ENCODE assay signal across 19 cellular contexts in genomic region chr19:35365303-35365702, GRCh38. TPM values are rescaled to one million over a fixed set of nuclear protein-coding genes. Genes with fewer than 3 reads are reported as not detected.
DNase-seq lines count a peak whose midpoint lies in the region; ATAC-seq, FAIRE-seq and TF ChIP-seq lines count a peak whose summit lies in the region.
"Had no signal": no experiment of that assay in that cellular context is flagged by ENCODE, and none has a peak within 500 bp of the region (broad histone marks: within the 10 kb centered on the region; RNA-seq: fewer than 3 reads in every experiment).

No MANE protein-coding gene starts in this region.

- ATAC-seq in GM19395 (IDR thresholded peaks at IDR 0.05; ENCODE audit: unreplicated experiment) (no peak), GM18909 (IDR thresholded peaks at IDR 0.05; ENCODE audit: poor library complexity, unreplicated experiment) (no peak)
- ATAC-seq: GM23338, HCT116 had no signal

- no peaks in the 10 kb centered on the region for H3K9me3 Mint-ChIP-seq in osteocyte (ENCODE audit: unreplicated experiment)
- H3K9me3 Mint-ChIP-seq in type B pancreatic cell, result no peaks in the 10 kb centered on the region
- H3K9me3 Mint-ChIP-seq: CD4-positive, alpha-beta T cell; GM23338; HFFc6 had no signal

- no peak overlapping the region for H3K4me3 ChIP-seq in bronchial epithelial cell (ENCODE audit: low read depth, low read length)
- H3K4me3 ChIP-seq: GM23338 had no signal

- no peaks in the 10 kb centered on the region for H3K4me1 Mint-ChIP-seq in osteocyte (ENCODE audit: unreplicated experiment)
- H3K4me1 Mint-ChIP-seq in type B pancreatic cell (ENCODE audit: unreplicated experiment), result no peaks in the 10 kb centered on the region
- H3K4me1 Mint-ChIP-seq: GM23338 had no signal

- H3K27ac Mint-ChIP-seq in osteocyte (ENCODE audit: unreplicated experiment) (no peak overlapping the region), type B pancreatic cell (no peak overlapping the region)
- H3K27ac Mint-ChIP-seq: CD4-positive, alpha-beta T cell; GM23338; HFFc6 had no signal

- H3K36me3 Mint-ChIP-seq in osteocyte (ENCODE audit: unreplicated experiment) (no peaks in the 10 kb centered on the region), type B pancreatic cell (no peaks in the 10 kb centered on the region)

- peak; percentile 13 for FAIRE-seq in bronchial epithelial cell (lab: Jason Lieb, UNC)
- FAIRE-seq: D721Med, GM19239 had no signal

- DNase-seq in NCI-H345 (lab: John Stamatoyannopoulos, UW) (peak; percentile 43), bronchial epithelial cell (ENCODE audit: low read depth) (no peak), osteocyte (ENCODE audit: extremely low spot score, unreplicated experiment) (peak; percentile 6), type B pancreatic cell (ENCODE audit: extremely low spot score, unreplicated experiment) (peak; percentile 10), NCI-H1092 (lab: John Stamatoyannopoulos, UW) (no peak)
- DNase-seq: ACHN; Caco-2; CD4-positive, alpha-beta T cell; GF-D8; H7; HFFc6 had no signal

- no peak for TF ChIP-seq CTCF in bronchial epithelial cell (IDR thresholded peaks at IDR 0.05; ENCODE audit: insufficient read depth, low read length, severe bottlenecking)
- no peak for TF ChIP-seq CTCF in osteocyte (IDR thresholded peaks at IDR 0.05)
- no peak for TF ChIP-seq CTCF in type B pancreatic cell (conservative IDR thresholded peaks at IDR 0.05)

- H3K36me3 ChIP-seq in bronchial epithelial cell (ENCODE audit: control insufficient read depth, insufficient read depth, low read length), result no peaks in the 10 kb centered on the region

- no peaks in the 10 kb centered on the region for H3K27me3 ChIP-seq in bronchial epithelial cell (ENCODE audit: control insufficient read depth, insufficient read depth, low read length)

- H3K4me3 Mint-ChIP-seq in osteocyte (ENCODE audit: unreplicated experiment) (no peak overlapping the region), type B pancreatic cell (no peak overlapping the region)
- H3K4me3 Mint-ChIP-seq: CD4-positive, alpha-beta T cell; GM23338; HFFc6 had no signal

- H3K27me3 Mint-ChIP-seq in osteocyte (ENCODE audit: unreplicated experiment) (peaks cover 4% of the 10 kb centered on the region), type B pancreatic cell (peaks cover 8% of the 10 kb centered on the region)
- H3K27me3 Mint-ChIP-seq: CD4-positive, alpha-beta T cell had no signal

RNA-seq across cellular contexts. Expression of gene GPR42, which starts 5.6 kb away (rescaled TPM):
- total RNA-seq in bronchial epithelial cell (not detected in 2 replicates), osteocyte (not detected in 2 replicates), type B pancreatic cell (ENCODE audit: low replicate concordance) (not detected in 2 replicates)
- total RNA-seq: A172, Caco-2, GM23338, H7, HFFc6, HT1080 had no signal

RNA-seq across cellular contexts. Expression of gene FFAR3, which starts 7.0 kb away (rescaled TPM):
- total RNA-seq in bronchial epithelial cell (not detected in 2 replicates), osteocyte (not detected in 2 replicates), type B pancreatic cell (ENCODE audit: low replicate concordance) (0.34 and 0.45 TPM in 2 replicates)
- total RNA-seq: A172; Caco-2; CD4-positive, alpha-beta T cell; H7; HFFc6 had no signal

RNA-seq across cellular contexts. Expression of gene FFAR1, which starts 17.6 kb away (rescaled TPM):
- total RNA-seq in bronchial epithelial cell (not detected in 2 replicates), osteocyte (not detected in 2 replicates), type B pancreatic cell (ENCODE audit: low replicate concordance) (2.1 and 2.7 TPM in 2 replicates)
- total RNA-seq: A172; Caco-2; CD4-positive, alpha-beta T cell; GM23338; H7; HFFc6 had no signal

RNA-seq across cellular contexts. Expression of gene CD22, which starts 36.3 kb away (rescaled TPM):
- total RNA-seq in bronchial epithelial cell (0.53 TPM in 1 of 2 replicates, not detected in the other), osteocyte (not detected in 2 replicates), type B pancreatic cell (ENCODE audit: low replicate concordance) (0.92 and 2.1 TPM in 2 replicates)
- total RNA-seq: Caco-2, H7 had no signal

Comparison
In these comparisons a context has a peak if more than half of its experiments do, and no peak if none do; other contexts are left out.
1. DNase-seq: peak in NCI-H345 (single experiment), osteocyte (single experiment) and type B pancreatic cell (single experiment); none in bronchial epithelial cell (single experiment) and NCI-H1092 (single experiment).